ENCODE assay signal across 23 cellular contexts in genomic region chr3:49513494-49514179, GRCh38. TPM values are rescaled to one million over a fixed set of nuclear protein-coding genes. Genes with fewer than 3 reads are reported as not detected.
DNase-seq lines count a peak whose midpoint lies in the region; ATAC-seq, FAIRE-seq and TF ChIP-seq lines count a peak whose summit lies in the region.
"Had no signal": no experiment of that assay in that cellular context is flagged by ENCODE, and none has a peak within 500 bp of the region (broad histone marks: within the 10 kb centered on the region; RNA-seq: fewer than 3 reads in every experiment).

No MANE protein-coding gene starts in this region.

- peak; percentile 27 for FAIRE-seq in GM12892 (lab: Jason Lieb, UNC)

- H3K79me1 ChIP-seq in mesenchymal stem cell (replicated peaks; ENCODE audit: low read length, poor library complexity, severe bottlenecking), result peaks cover 17% of the 10 kb centered on the region

- no peak overlapping the region for H2AK5ac ChIP-seq in mesenchymal stem cell (ENCODE audit: low read length, severe bottlenecking)

- H3K27me3 ChIP-seq in body of pancreas (no peaks in the 10 kb centered on the region), mesenchymal stem cell (ENCODE audit: control insufficient read depth in 1 of 2, insufficient read depth in 1 of 2, low read length in 2 of 2) (no peaks in the 10 kb centered on the region), smooth muscle cell (ENCODE audit: low read depth) (no peaks in the 10 kb centered on the region), H7 (ENCODE audit: control insufficient read depth, insufficient read depth, low read length) (no peaks in the 10 kb centered on the region)
- H3K27me3 ChIP-seq: Peyer's patch had no signal

- peak; percentile 18 for ATAC-seq in body of pancreas
- ATAC-seq: GM23338, SK-N-SH treated with all-trans-retinoic acid at 6 μM for 48 hours had no signal

- no peak overlapping the region for H3K27ac Mint-ChIP-seq in activated CD4-positive, alpha-beta T cell treated with anti-CD3 and anti-CD28 coated beads, Interleukin-2, amount 10 ng/mL, durations not matched to agents 24 days and 14 days
- H3K27ac Mint-ChIP-seq: B cell; CD4-positive, alpha-beta T cell; GM23338 had no signal

- H3K14ac ChIP-seq in mesenchymal stem cell (ENCODE audit: low read length in 2 of 2), result no peak overlapping the region

- H2BK5ac ChIP-seq in mesenchymal stem cell (ENCODE audit: low read depth, low read length, poor library complexity, severe bottlenecking), result no peak overlapping the region

- H3K18ac ChIP-seq in mesenchymal stem cell (ENCODE audit: low read depth in 1 of 2, low read length in 2 of 2), result no peak overlapping the region

- no peak overlapping the region for H4K8ac ChIP-seq in mesenchymal stem cell (ENCODE audit: low read length)

- intact Hi-C loops in body of pancreas (cut with DNase I), result no loop called here
- intact Hi-C loops in activated CD4-positive, alpha-beta T cell treated with anti-CD3 and anti-CD28 coated beads, Interleukin-2, amount 10 ng/mL, durations not matched to agents 24 days and 14 days (cut with micrococcal nuclease), result no loop called here

- no peak overlapping the region for H3K23ac ChIP-seq in mesenchymal stem cell (ENCODE audit: low read length in 2 of 2)

- no peak overlapping the region for H3K4ac ChIP-seq in mesenchymal stem cell (ENCODE audit: low read depth in 1 of 2, low read length in 2 of 2)

- H3K4me1 ChIP-seq in body of pancreas, result peaks cover 38% of the 10 kb centered on the region
- H3K4me1 ChIP-seq in mesenchymal stem cell (ENCODE audit: control insufficient read depth, insufficient read depth, low read depth, low read length), result no peaks in the 10 kb centered on the region
- no peaks in the 10 kb centered on the region for H3K4me1 ChIP-seq in smooth muscle cell (ENCODE audit: low read depth)
- H3K4me1 ChIP-seq: Peyer's patch had no signal

- H2AFZ ChIP-seq in mesenchymal stem cell (ENCODE audit: low read depth, low read length) (no peak overlapping the region), smooth muscle cell (ENCODE audit: low read depth) (no peak overlapping the region)
- H2AFZ ChIP-seq: GM23338 had no signal

- no peak overlapping the region for H4K91ac ChIP-seq in mesenchymal stem cell (ENCODE audit: low read length)

- H3K27ac ChIP-seq in body of pancreas, result peak overlapping the region in 2 of 4 donors; percentile 53 to 55
- no peak overlapping the region for H3K27ac ChIP-seq in mesenchymal stem cell (ENCODE audit: low read length, poor library complexity, severe bottlenecking)
- H3K27ac ChIP-seq in smooth muscle cell (ENCODE audit: low read depth), result peak overlapping the region; percentile 27
- H3K27ac ChIP-seq: Peyer's patch had no signal

- 34 to 45% methylated on average over 6 of the region's 6 CpGs for WGBS in body of pancreas, 2 donors
- WGBS in mesenchymal stem cell, result 84% methylated on average over 6 of the region's 6 CpGs
- 56% methylated on average over 6 of the region's 6 CpGs for WGBS in smooth muscle cell (ENCODE audit: low lambda C conversion rate)

- H3K79me2 ChIP-seq in smooth muscle cell (ENCODE audit: low read depth), result peaks cover 15% of the 10 kb centered on the region

- H3K9ac ChIP-seq in mesenchymal stem cell (ENCODE audit: low read length), result no peak overlapping the region
- H3K9ac ChIP-seq in smooth muscle cell (ENCODE audit: low read depth), result no peak overlapping the region

- DNase-seq in GM12892 (ENCODE audit: insufficient read length) (no peak), body of pancreas (no peak), mesenchymal stem cell (no peak), smooth muscle cell (lab: John Stamatoyannopoulos, UW; ENCODE audit: unreplicated experiment) (no peak), H7 (no peak), DMS79 treated with DMSO at 0.1 percent for 48 hours (lab: John Stamatoyannopoulos, UW) (no peak), dermis blood vessel endothelial cell (no peak)
- no peak for DNase-seq in activated CD4-positive, alpha-beta T cell treated with anti-CD3 and anti-CD28 coated beads, Interleukin-2, amount 10 ng/mL, durations not matched to agents 24 days and 14 days
- DNase-seq: ACHN; CD4-positive, alpha-beta T cell; GDM1; KG1; NCI-H1048; NCI-H1436 treated with DMSO at 0.1 percent for 48 hours; NCI-H2029 treated with DMSO at 0.1 percent for 48 hours; NCI-H2171 treated with DMSO at 0.1 percent for 48 hours; NCI-H510A; NCI-H82; Peyer's patch; SHP77 had no signal

- no peaks in the 10 kb centered on the region for H3K9me3 Mint-ChIP-seq in activated CD4-positive, alpha-beta T cell treated with anti-CD3 and anti-CD28 coated beads, Interleukin-2, amount 10 ng/mL, durations not matched to agents 24 days and 14 days
- H3K9me3 Mint-ChIP-seq: CD4-positive, alpha-beta T cell; GM23338 had no signal

- no peaks in the 10 kb centered on the region for H3K27me3 Mint-ChIP-seq in activated CD4-positive, alpha-beta T cell treated with anti-CD3 and anti-CD28 coated beads, Interleukin-2, amount 10 ng/mL, durations not matched to agents 24 days and 14 days
- H3K27me3 Mint-ChIP-seq: B cell; CD4-positive, alpha-beta T cell had no signal

- H3K36me3 ChIP-seq in body of pancreas (replicated peaks in 1 of 2; ENCODE audit: insufficient read depth in 1 of 2, low read depth in 2 of 2), result peaks cover 0 to 6% of the 10 kb centered on the region in 2 donors
- H3K36me3 ChIP-seq in mesenchymal stem cell (ENCODE audit: control insufficient read depth in 1 of 2, insufficient read depth in 2 of 2, low read depth in 1 of 2, low read length in 2 of 2), result peaks cover 29 to 62% of the 10 kb centered on the region in 2 experiments
- H3K36me3 ChIP-seq in smooth muscle cell (ENCODE audit: low read depth), result no peaks in the 10 kb centered on the region
- peaks cover 23% of the 10 kb centered on the region for H3K36me3 ChIP-seq in H7 (replicated peaks; ENCODE audit: control insufficient read depth, insufficient read depth, low read length)

- H2BK12ac ChIP-seq in mesenchymal stem cell (ENCODE audit: low read length in 2 of 2), result no peak overlapping the region

- H3K4me1 Mint-ChIP-seq in activated CD4-positive, alpha-beta T cell treated with anti-CD3 and anti-CD28 coated beads, Interleukin-2, amount 10 ng/mL, durations not matched to agents 24 days and 14 days, result no peaks in the 10 kb centered on the region
- H3K4me1 Mint-ChIP-seq: GM23338 had no signal

- no peak overlapping the region for H2BK120ac ChIP-seq in mesenchymal stem cell (ENCODE audit: low read depth, low read length)

- H3F3A ChIP-seq in smooth muscle cell (ENCODE audit: low read depth), result peaks cover 3% of the 10 kb centered on the region

- H3K36me3 Mint-ChIP-seq in activated CD4-positive, alpha-beta T cell treated with anti-CD3 and anti-CD28 coated beads, Interleukin-2, amount 10 ng/mL, durations not matched to agents 24 days and 14 days (ENCODE audit: low read depth), result peaks cover 38% of the 10 kb centered on the region

- no peak for TF ChIP-seq POLR2A in GM12892 (IDR thresholded peaks at IDR 0.05; ENCODE audit: low read depth, low read length)
- TF ChIP-seq POLR2A in body of pancreas (IDR thresholded peaks at IDR 0.05), result no peak

- peaks cover 32% of the 10 kb centered on the region for H4K20me1 ChIP-seq in smooth muscle cell (ENCODE audit: low read depth)

- H3K4me2 ChIP-seq in mesenchymal stem cell (ENCODE audit: low read length, poor library complexity, severe bottlenecking), result no peak overlapping the region
- peak overlapping the region; percentile 4 for H3K4me2 ChIP-seq in smooth muscle cell
- H3K4me2 ChIP-seq: GM23338 had no signal

- TF ChIP-seq CTCF in body of pancreas (IDR thresholded peaks at IDR 0.05) (no peak), smooth muscle cell (IDR thresholded peaks at IDR 0.05; ENCODE audit: borderline replicate concordance, insufficient read depth, poor library complexity, severe bottlenecking) (no peak)

- peak overlapping the region; percentile 1 for H2BK15ac ChIP-seq in mesenchymal stem cell (ENCODE audit: low read depth, poor library complexity, severe bottlenecking)

- H3K4me3 ChIP-seq in body of pancreas (no peak overlapping the region), mesenchymal stem cell (ENCODE audit: insufficient read depth in 1 of 2, low read depth in 1 of 2, low read length in 2 of 2) (no peak overlapping the region), smooth muscle cell (no peak overlapping the region), H7 (ENCODE audit: insufficient read depth, low read depth, low read length) (no peak overlapping the region)
- H3K4me3 ChIP-seq: GM23338, Peyer's patch had no signal

- H3K9me3 ChIP-seq in body of pancreas, result no peaks in the 10 kb centered on the region
- H3K9me3 ChIP-seq in mesenchymal stem cell (ENCODE audit: control insufficient read depth, low read length), result no peaks in the 10 kb centered on the region
- no peaks in the 10 kb centered on the region for H3K9me3 ChIP-seq in smooth muscle cell (replicated peaks; ENCODE audit: low read depth)
- H3K9me3 ChIP-seq: Peyer's patch had no signal

- no peak overlapping the region for H3K4me3 Mint-ChIP-seq in activated CD4-positive, alpha-beta T cell treated with anti-CD3 and anti-CD28 coated beads, Interleukin-2, amount 10 ng/mL, durations not matched to agents 24 days and 14 days
- H3K4me3 Mint-ChIP-seq: B cell; CD4-positive, alpha-beta T cell; GM23338 had no signal

RNA-seq across cellular contexts. Expression of gene BSN, which starts 40.6 kb away (rescaled TPM):
- 0.08 TPM for polyA plus RNA-seq in GM12892 (2012; ENCODE audit: missing spikeins)
- 1 to 10 TPM; 1.3 to 6.6 TPM for total RNA-seq in body of pancreas
- 0.03 TPM for polyA plus RNA-seq in mesenchymal stem cell (2013, experiment 1 of 2)
- polyA plus RNA-seq in mesenchymal stem cell (2013, experiment 2 of 2), result 0.01 TPM
- under 0.01 and 0.22 TPM in 2 replicates for total RNA-seq in smooth muscle cell
- polyA plus RNA-seq in smooth muscle cell, result 0.07 and 0.50 TPM in 2 replicates
- 0.52 and 1.1 TPM in 2 replicates for total RNA-seq in H7 (2014; rRNA removed; shearing (Covaris generic))
- total RNA-seq in dermis blood vessel endothelial cell, result under 0.01 and 0.05 TPM in 2 replicates
- total RNA-seq in activated CD4-positive, alpha-beta T cell treated with anti-CD3 and anti-CD28 coated beads, Interleukin-2, amount 10 ng/mL, durations not matched to agents 24 days and 14 days, result 0.09 TPM in 2 replicates

RNA-seq across cellular contexts. Expression of gene DAG1, which starts 43.6 kb away (rescaled TPM):
- polyA plus RNA-seq in GM12892 (2012; ENCODE audit: missing spikeins), result 5.8 TPM
- total RNA-seq in body of pancreas (10 to 100 TPM; 46.8 to 57.9 TPM), smooth muscle cell (61.6 and 65.2 TPM in 2 replicates), dermis blood vessel endothelial cell (44.1 and 76.9 TPM in 2 replicates)
- 80.5 TPM for polyA plus RNA-seq in mesenchymal stem cell (2013, experiment 1 of 2)
- 79.1 TPM for polyA plus RNA-seq in mesenchymal stem cell (2013, experiment 2 of 2)
- polyA plus RNA-seq in smooth muscle cell, result 32.1 and 53.0 TPM in 2 replicates
- total RNA-seq in H7 (2014; rRNA removed; shearing (Covaris generic)), result 80.4 and 87.4 TPM in 2 replicates
- 21.3 and 21.9 TPM in 2 replicates for total RNA-seq in activated CD4-positive, alpha-beta T cell treated with anti-CD3 and anti-CD28 coated beads, Interleukin-2, amount 10 ng/mL, durations not matched to agents 24 days and 14 days
